13 cellular contexts compared by ENCODE assay signal in the genomic region with DNA sequence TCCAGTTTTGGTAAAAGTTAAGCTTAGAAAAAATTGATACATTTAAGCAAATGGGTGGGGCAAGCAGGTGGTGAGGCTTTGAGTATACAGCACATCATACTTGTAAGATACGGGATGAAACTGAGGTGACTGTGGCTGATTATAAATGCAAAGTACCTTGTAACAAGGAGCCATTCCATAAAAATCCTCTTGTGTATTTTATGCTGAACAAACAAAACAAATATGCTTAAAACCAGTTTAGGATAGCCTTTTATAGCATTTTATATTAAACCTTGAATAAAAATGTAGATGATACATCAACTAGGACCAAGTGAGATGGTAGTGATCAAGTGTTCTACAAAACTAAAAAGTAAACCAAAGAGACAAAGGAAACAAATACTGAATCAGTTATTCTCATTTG. TPM values are rescaled to one million over a fixed set of nuclear protein-coding genes. Genes with fewer than 3 reads are reported as not detected.
DNase-seq lines count a peak whose midpoint lies in the region; ATAC-seq and TF ChIP-seq lines count a peak whose summit lies in the region.
"Had no signal": no experiment of that assay in that cellular context is flagged by ENCODE, and none has a peak within 500 bp of the region (broad histone marks: within the 10 kb centered on the region; RNA-seq: fewer than 3 reads in every experiment).

No MANE protein-coding gene starts in this region.

- H2AFZ ChIP-seq in ACC112 (ENCODE audit: low read length, unreplicated experiment), result no peak overlapping the region
- H2AFZ ChIP-seq in mammary epithelial cell (ENCODE audit: low read depth, low read length), result no peak overlapping the region

- H3K36me3 Mint-ChIP-seq in Calu3 (ENCODE audit: insufficient read depth, unreplicated experiment) (peaks cover 94% of the 10 kb centered on the region), nephron (ENCODE audit: low read depth) (peaks cover 12% of the 10 kb centered on the region)

- TF ChIP-seq CTCF in Calu3 (IDR thresholded peaks at IDR 0.05; ENCODE audit: unreplicated experiment), result no peak
- no peak for TF ChIP-seq CTCF in mammary epithelial cell (conservative IDR thresholded peaks at IDR 0.05 in 1 of 2, IDR thresholded peaks at IDR 0.05 in 1 of 2; ENCODE audit: extremely low read depth in 1 of 2, insufficient read depth in 1 of 2, low read depth in 1 of 2, low read length in 2 of 2)
- TF ChIP-seq CTCF in nephron (IDR thresholded peaks at IDR 0.05; ENCODE audit: unreplicated experiment in 3 of 3), result no peak

- ATAC-seq in HG03432 (IDR thresholded peaks at IDR 0.05; ENCODE audit: unreplicated experiment), result no peak

- peak overlapping the region; percentile 98 for H3K27ac ChIP-seq in ACC112 (ENCODE audit: low read depth, low read length)
- no peak overlapping the region for H3K27ac ChIP-seq in mammary epithelial cell (ENCODE audit: insufficient read depth, low read depth, low read length)

- H3K4me3 ChIP-seq in ACC112 (ENCODE audit: low read depth, low read length) (peak overlapping the region; percentile 98), mammary epithelial cell (replicated peaks in 1 of 3; ENCODE audit: insufficient read depth in 1 of 3, low read depth in 2 of 3, low read length in 3 of 3) (no peak overlapping the region)

- intact Hi-C loops in Calu3 (cut with micrococcal nuclease; ENCODE audit: unreplicated experiment) (loop anchor here (1.0 to 2.0 kb wide), 2 partner anchors 22 to 38 kb away; no protein-coding TSS in a partner anchor), mammary epithelial cell (cut with micrococcal nuclease) (no loop called here)

- H3K27me3 Mint-ChIP-seq in Calu3 (ENCODE audit: unreplicated experiment) (no peaks in the 10 kb centered on the region), nephron (ENCODE audit: low read depth) (no peaks in the 10 kb centered on the region)

- dilution Hi-C loops in mammary epithelial cell (cut with HindIII; ENCODE audit: low sequenced_read_pairs), result loop anchor here (5.0 kb wide), 1 partner anchor 44 kb away; no protein-coding TSS in a partner anchor

- CTCF ChIA-PET in Calu3 (lab: Charles Lee) (interaction anchor here (1.5 to 1.8 kb wide), 3 partner anchors 11 to 34 kb away, joined by 3 to 6 read pairs (median 6); no protein-coding TSS in a partner anchor), mammary epithelial cell (lab: Charles Lee; ENCODE audit: low non-redundant PET) (no interaction called here)

- H3K9me3 Mint-ChIP-seq in Calu3 (ENCODE audit: low read depth, unreplicated experiment), result no peaks in the 10 kb centered on the region
- H3K9me3 Mint-ChIP-seq in nephron, result no peaks in the 10 kb centered on the region

- no peak overlapping the region for H3K9ac ChIP-seq in mammary epithelial cell (ENCODE audit: insufficient read depth, low read length)

- peak overlapping the region; percentile 88 for H3K4me2 ChIP-seq in mammary epithelial cell (ENCODE audit: insufficient read depth, low read depth, low read length)

- no peaks in the 10 kb centered on the region for H4K20me1 ChIP-seq in mammary epithelial cell (ENCODE audit: insufficient read depth, low read length)

- H3K4me1 ChIP-seq in ACC112 (ENCODE audit: control insufficient read depth, insufficient read depth, low read length, unreplicated experiment) (peaks cover 59% of the 10 kb centered on the region), mammary epithelial cell (ENCODE audit: insufficient read depth, low read length) (peaks cover 20% of the 10 kb centered on the region)

- BruUV-seq in Calu3 (replicated peaks; lab: Mats Ljungman, UMichigan) (no TSS peak), mammary epithelial cell (replicated peaks; lab: Mats Ljungman, UMichigan) (no TSS peak)

- in situ Hi-C loops in mammary epithelial cell (cut with MboI; ENCODE audit: low sequenced_read_pairs in 2 of 2), result no loop called here

- 94% methylated on average over 1 of the region's 1 CpG for WGBS in mammary epithelial cell (ENCODE audit: low coverage, missing lambda C conversion rate)

- H3K79me2 ChIP-seq in ACC112 (ENCODE audit: control insufficient read depth, insufficient read depth, low read length, unreplicated experiment), result peaks cover 97% of the 10 kb centered on the region
- peaks cover 83% of the 10 kb centered on the region for H3K79me2 ChIP-seq in mammary epithelial cell (ENCODE audit: insufficient read depth, low read length)

- no peaks in the 10 kb centered on the region for H3K9me3 ChIP-seq in mammary epithelial cell (replicated peaks; ENCODE audit: insufficient read depth, low read length)

- H3K27ac Mint-ChIP-seq in Calu3 (ENCODE audit: unreplicated experiment), result peak overlapping the region; percentile 91
- H3K27ac Mint-ChIP-seq in nephron, result peak overlapping the region in 1 of 3 experiments; percentile 25

- H3K27me3 ChIP-seq in ACC112 (ENCODE audit: insufficient read depth, low read length) (no peaks in the 10 kb centered on the region), mammary epithelial cell (ENCODE audit: insufficient read depth, low read length) (no peaks in the 10 kb centered on the region)

- peaks cover 53% of the 10 kb centered on the region for H3K4me1 Mint-ChIP-seq in Calu3 (ENCODE audit: low read depth, unreplicated experiment)
- H3K4me1 Mint-ChIP-seq in nephron, result peaks cover 32% of the 10 kb centered on the region

- H3K4me3 Mint-ChIP-seq in Calu3 (ENCODE audit: low read depth, unreplicated experiment) (peak overlapping the region; percentile 87), nephron (peak overlapping the region in 2 of 3 experiments; percentile 29 to 47)

- DNase-seq in Calu3 (no peak), mammary epithelial cell (no peak), T1000 (lab: John Stamatoyannopoulos, UW) (no peak), kidney tubule cell (ENCODE audit: low spot score) (no peak), D341Med (ENCODE audit: low spot score) (no peak)
- DNase-seq: COR-L47, GOT3, kidney, NCI-H1105 treated with DMSO at 0.1 percent for 48 hours, nucleus accumbens had no signal

- H3K36me3 ChIP-seq in ACC112 (ENCODE audit: insufficient read depth, low read length), result peaks cover 57% of the 10 kb centered on the region
- H3K36me3 ChIP-seq in mammary epithelial cell (ENCODE audit: insufficient read depth, low read length), result no peaks in the 10 kb centered on the region

RNA-seq across cellular contexts. Expression of gene PLSCR1, which starts 3.4 kb away (rescaled TPM):
- total RNA-seq in Calu3 (2022), result 887 and 1,018 TPM in 2 replicates
- 10 to 100 TPM; 23.0 to 53.8 TPM for total RNA-seq in mammary epithelial cell
- 38.6 TPM for polyA plus RNA-seq in mammary epithelial cell
- 38.9 TPM for polyA minus RNA-seq in mammary epithelial cell

Comparison
In these comparisons a context has a peak if more than half of its experiments do, and no peak if none do; other contexts are left out.
1. RNA of gene PLSCR1, which starts 3.4 kb away (total RNA-seq): 887 to 1,018 TPM in Calu3; 23.0 to 53.8 TPM in mammary epithelial cell; every median in the first group is over 10 times any median in the second.